In genomic region chr14:71595441-71595840, GRCh38 we compare ENCODE assay signal across 19 cellular contexts.
DNase-seq lines count a peak whose midpoint lies in the region; ATAC-seq, FAIRE-seq and TF ChIP-seq lines count a peak whose summit lies in the region.
"Had no signal": no experiment of that assay in that cellular context is flagged by ENCODE, and none has a peak within 500 bp of the region (broad histone marks: within the 10 kb centered on the region; RNA-seq: fewer than 3 reads in every experiment).

No MANE protein-coding gene starts in this region.

- TF ChIP-seq CTCF in brain (conservative IDR thresholded peaks at IDR 0.05): no peak
- TF ChIP-seq CTCF in uterus (IDR thresholded peaks at IDR 0.05): no peak

- H3K4me3 ChIP-seq in uterus: no peak overlapping the region
- H3K4me3 ChIP-seq: GM12878, tibial artery had no signal

- peaks cover 0 to 5% of the 10 kb centered on the region in 2 donors for H3K4me1 ChIP-seq in uterus
- H3K4me1 ChIP-seq: parathyroid adenoma had no signal

- no peak for DNase-seq in activated naive CD4-positive, alpha-beta T cell treated with anti-CD3 and anti-CD28 coated beads, Interleukin-2, amount 50 U/mL, for 72 hours (ENCODE audit: low spot score in 2 of 2)
- DNase-seq in activated naive CD4-positive, alpha-beta T cell treated with Interleukin-2 at 50 U/mL for 16 hours: no peak
- DNase-seq in NCI-H524 (lab: John Stamatoyannopoulos, UW) (peak; percentile 76 to 79), urothelium cell line (ENCODE audit: low spot score) (no peak), uterus (no peak), GM12892 (ENCODE audit: insufficient read length) (no peak), midbrain (lab: John Stamatoyannopoulos, UW) (no peak)
- DNase-seq: activated effector memory CD4-positive, alpha-beta T cell treated with Interleukin-2 at 50 U/mL for 16 hours; CD4-positive, alpha-beta memory T cell; DMS53; foreskin melanocyte; GOT3; KG1; NCI-H2029; tibial artery had no signal

- H3K27me3 Mint-ChIP-seq in brain: no peaks in the 10 kb centered on the region
- H3K27me3 Mint-ChIP-seq: CD4-positive, alpha-beta memory T cell had no signal

- intact Hi-C loops in uterus (cut with DNase I; ENCODE audit: low total_unique reads): no loop called here

- TF ChIP-seq POLR2A in uterus (IDR thresholded peaks at IDR 0.05): no peak
- TF ChIP-seq POLR2A in GM12892 (IDR thresholded peaks at IDR 0.05; ENCODE audit: low read depth, low read length): no peak

- H3K36me3 ChIP-seq in uterus: no peaks in the 10 kb centered on the region

- no peak overlapping the region for H3K27ac ChIP-seq in uterus
- H3K27ac ChIP-seq: parathyroid adenoma had no signal

- peaks cover 0 to 5% of the 10 kb centered on the region in 2 donors for H3K9me3 ChIP-seq in uterus

- H3K4me1 Mint-ChIP-seq in brain: peaks cover 37% of the 10 kb centered on the region

- peaks cover 6% of the 10 kb centered on the region in 2 donors for H3K9me3 Mint-ChIP-seq in activated naive CD4-positive, alpha-beta T cell treated with anti-CD3 and anti-CD28 coated beads, Interleukin-2, amount 50 U/mL, for 72 hours
- peaks cover 4 to 12% (median 8%) of the 10 kb centered on the region in 5 experiments for H3K9me3 Mint-ChIP-seq in brain

- peaks cover 15 to 35% of the 10 kb centered on the region in 2 donors for H3K36me3 Mint-ChIP-seq in activated naive CD4-positive, alpha-beta T cell treated with anti-CD3 and anti-CD28 coated beads, Interleukin-2, amount 50 U/mL, for 72 hours
- H3K36me3 Mint-ChIP-seq in brain: peaks cover 22% of the 10 kb centered on the region

- H3K27me3 ChIP-seq in uterus: no peaks in the 10 kb centered on the region
- H3K27me3 ChIP-seq: tibial artery had no signal

- FAIRE-seq in urothelium cell line (lab: Jason Lieb, UNC) (peak; percentile 40), GM12892 (lab: Jason Lieb, UNC) (no peak)
- FAIRE-seq: GM12878, RCC 7860 had no signal

- peak overlapping the region; percentile 16 to 58 for H3K27ac Mint-ChIP-seq in activated naive CD4-positive, alpha-beta T cell treated with anti-CD3 and anti-CD28 coated beads, Interleukin-2, amount 50 U/mL, for 72 hours
- H3K27ac Mint-ChIP-seq in brain: peak overlapping the region in 2 of 5 experiments; percentile 1 to 3

- no peak for ATAC-seq in activated naive CD4-positive, alpha-beta T cell treated with anti-CD3 and anti-CD28 coated beads, Interleukin-2, amount 50 U/mL, for 72 hours
- ATAC-seq: GM12878 had no signal

- H3K4me3 Mint-ChIP-seq in brain: peak overlapping the region in 3 of 5 experiments; percentile 1 to 8 (median 1)

Comparison
In these comparisons a context has a peak if more than half of its experiments do, and no peak if none do; other contexts are left out.
1. DNase-seq: peak in NCI-H524 (2 of 2); none in activated naive CD4-positive, alpha-beta T cell treated with anti-CD3 and anti-CD28 coated beads, Interleukin-2, amount 50 U/mL, for 72 hours (0 of 2), activated naive CD4-positive, alpha-beta T cell treated with Interleukin-2 at 50 U/mL for 16 hours (single experiment), urothelium cell line (single experiment), uterus (0 of 2), GM12892 (single experiment) and midbrain (single experiment).